Comparison of ENCODE assay signal across 1 cellular context in genomic region chr16:54928016-54928356, GRCh38.
TF ChIP-seq lines count a peak whose summit lies in the region.

No MANE protein-coding gene starts in this region.

TF ChIP-seq in PFSK-1, 5 proteins besides CTCF, POLR2A, EP300 and RAD21 (continued from another document):
- TF ChIP-seq REST (IDR thresholded peaks at IDR 0.05; ENCODE audit: insufficient read depth in 1 of 2, low read depth in 2 of 2, low read length in 2 of 2): no peak
